18 cellular contexts compared by ENCODE assay signal in genomic region chr4:17687237-17687857, GRCh38.
A peak's percentile ranks its signal among the peaks of the same experiment; 100 is the strongest.
DNase-seq lines count a peak whose midpoint lies in the region; ATAC-seq and TF ChIP-seq lines count a peak whose summit lies in the region.
"Had no signal": no experiment of that assay in that cellular context is flagged by ENCODE, and none has a peak within 500 bp of the region (broad histone marks: within the 10 kb centered on the region; RNA-seq: fewer than 3 reads in every experiment).

No MANE protein-coding gene starts in this region.

- H3K9me3 Mint-ChIP-seq in brain: peaks cover 0 to 3% (median 3%) of the 10 kb centered on the region in 5 experiments
- H3K9me3 Mint-ChIP-seq in osteocyte (ENCODE audit: unreplicated experiment): no peaks in the 10 kb centered on the region
- H3K9me3 Mint-ChIP-seq: HFFc6 had no signal

- H3K27ac Mint-ChIP-seq in brain (peak overlapping the region; percentile 73 to 93 (median 84)), osteocyte (ENCODE audit: unreplicated experiment) (no peak overlapping the region)
- H3K27ac Mint-ChIP-seq: HFFc6 had no signal

- H3K27me3 Mint-ChIP-seq in brain (no peaks in the 10 kb centered on the region), osteocyte (ENCODE audit: unreplicated experiment) (no peaks in the 10 kb centered on the region)

- ATAC-seq in GM19467 (IDR thresholded peaks at IDR 0.05; ENCODE audit: unreplicated experiment): no peak

- peak; percentile 5 for DNase-seq in HT1080 (ENCODE audit: low read depth)
- peak; percentile 95 to 99 for DNase-seq in NCI-H524 (lab: John Stamatoyannopoulos, UW)
- peak; percentile 54 for DNase-seq in osteocyte (ENCODE audit: extremely low spot score, unreplicated experiment)
- DNase-seq in foreskin fibroblast: no peak
- DNase-seq in 8988T: no peak
- no peak for DNase-seq in DMS114 treated with DMSO at 0.1 percent for 48 hours (lab: John Stamatoyannopoulos, UW; ENCODE audit: unreplicated experiment)
- DNase-seq: activated CD4-positive, alpha-beta T cell treated with anti-CD3 and anti-CD28 coated beads for 4 hours; activated gamma-delta T cell; AML-193; Caco-2; central memory CD4-positive, alpha-beta T cell; HFFc6; Kasumi-1; NCI-H1105 treated with DMSO at 0.1 percent for 48 hours; Peyer's patch; stimulated activated CD8-positive, alpha-beta memory T cell treated with anti-CD3 and anti-CD28 coated beads, Interleukin-4, amount 100 ng/mL, for 48 hours had no signal

- H3K4me1 Mint-ChIP-seq in brain (peaks cover 17% of the 10 kb centered on the region), osteocyte (ENCODE audit: unreplicated experiment) (no peaks in the 10 kb centered on the region)

- H3K4me3 Mint-ChIP-seq in brain (peak overlapping the region in 4 of 5 experiments; percentile 1 to 68 (median 28)), osteocyte (ENCODE audit: unreplicated experiment) (no peak overlapping the region)
- H3K4me3 Mint-ChIP-seq: HFFc6 had no signal

- TF ChIP-seq CTCF in brain (conservative IDR thresholded peaks at IDR 0.05) (no peak), osteocyte (IDR thresholded peaks at IDR 0.05) (no peak), foreskin fibroblast (IDR thresholded peaks at IDR 0.05; ENCODE audit: low read depth, low read length) (no peak)

- H3K36me3 Mint-ChIP-seq in brain (peaks cover 5% of the 10 kb centered on the region), osteocyte (ENCODE audit: unreplicated experiment) (no peaks in the 10 kb centered on the region)

- H3K4me3 ChIP-seq in foreskin fibroblast (ENCODE audit: low read depth in 1 of 2, low read length in 2 of 2): no peak overlapping the region
- H3K4me3 ChIP-seq: Peyer's patch had no signal

Comparison
In these comparisons a context has a peak if more than half of its experiments do, and no peak if none do; other contexts are left out.
1. DNase-seq: peak in HT1080 (single experiment), NCI-H524 (2 of 2) and osteocyte (single experiment); none in foreskin fibroblast (0 of 2), 8988T (single experiment) and DMS114 treated with DMSO at 0.1 percent for 48 hours (single experiment).